In the genomic region with DNA sequence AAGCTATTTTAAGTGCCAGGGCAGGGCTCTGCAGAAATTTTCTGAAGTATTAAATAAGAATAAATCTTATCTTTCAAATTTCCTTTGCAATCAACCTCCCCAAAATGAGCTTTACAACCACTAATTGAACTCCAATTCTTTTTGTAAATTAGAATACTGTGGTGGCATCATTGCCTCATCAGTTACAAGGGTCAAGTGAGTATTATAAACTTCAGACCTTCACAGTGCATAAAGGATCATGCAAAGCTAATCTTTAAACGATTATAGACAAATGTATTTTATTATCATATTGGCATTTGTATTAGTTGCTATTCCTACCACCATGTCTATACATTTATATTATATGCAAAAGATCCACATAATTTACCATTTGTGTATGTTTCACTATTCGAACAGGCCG, we compare ENCODE assay signal across 9 cellular contexts. TPM values are rescaled to one million over a fixed set of nuclear protein-coding genes. Genes with fewer than 3 reads are reported as not detected.
"Had no signal": no experiment of that assay in that cellular context is flagged by ENCODE, and none has a peak within 500 bp of the region (broad histone marks: within the 10 kb centered on the region; RNA-seq: fewer than 3 reads in every experiment).

No MANE protein-coding gene starts in this region.

- FAIRE-seq: G401.6, GM12878, GM12891, GM12892, GM18507, GM19239 had no signal

- DNase-seq: GDM1, GF-D8 had no signal

- ATAC-seq: GM12878 had no signal

- H3K4me3 ChIP-seq: GM12878 had no signal

RNA-seq across cellular contexts. Expression of gene WDR64, which starts 19.1 kb away (rescaled TPM):
- total RNA-seq: G401, GM12878 had no signal
